In the genomic region with DNA sequence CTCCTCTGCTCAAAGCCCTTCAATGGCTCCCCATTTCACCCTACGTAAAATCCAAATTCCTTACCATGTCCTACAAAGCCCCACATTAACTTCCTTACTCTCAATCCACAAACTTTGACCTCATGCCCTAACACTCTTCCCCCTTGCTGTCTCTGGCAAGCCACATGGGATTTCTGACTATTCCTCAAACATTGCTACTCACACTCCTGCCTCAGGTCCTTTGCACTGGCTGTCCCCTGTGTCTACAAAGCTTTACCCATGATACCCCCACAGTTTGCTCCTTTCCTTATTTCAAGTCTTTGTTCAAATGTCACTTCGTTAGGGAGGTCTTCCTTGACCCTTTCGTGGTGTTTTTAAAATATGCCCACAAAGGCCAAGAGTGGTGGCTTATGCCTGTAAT, we compare ENCODE assay signal across 22 cellular contexts.
"Had no signal": no experiment of that assay in that cellular context is flagged by ENCODE, and none has a peak within 500 bp of the region (broad histone marks: within the 10 kb centered on the region; RNA-seq: fewer than 3 reads in every experiment).

No MANE protein-coding gene starts in this region.

- H3K27ac Mint-ChIP-seq: naive thymus-derived CD4-positive, alpha-beta T cell had no signal

- H3K4me3 Mint-ChIP-seq: naive thymus-derived CD4-positive, alpha-beta T cell had no signal

- H3K36me3 Mint-ChIP-seq: naive thymus-derived CD4-positive, alpha-beta T cell had no signal

- ATAC-seq: gastrocnemius medialis; heart right ventricle; left cardiac atrium; left lung; left ventricle myocardium superior; lower lobe of right lung; naive thymus-derived CD4-positive, alpha-beta T cell had no signal

- H3K4me1 ChIP-seq: gastrocnemius medialis, left lung, lower lobe of right lung had no signal

- H3K27ac ChIP-seq: coronary artery, epithelial cell of prostate, esophagus squamous epithelium, gastrocnemius medialis, heart right ventricle, left lung, lower lobe of right lung had no signal

- H3K9me3 ChIP-seq: esophagus squamous epithelium, gastrocnemius medialis, heart right ventricle, left lung, lower lobe of right lung had no signal

- DNase-seq: effector CD8-positive, alpha-beta T cell; erythroblast; esophagus squamous epithelium; foreskin fibroblast; foreskin melanocyte; gastrocnemius medialis; glutamatergic neuron; head of caudate nucleus; heart right ventricle; hippocampal formation; left cardiac atrium; left lung; left ventricle myocardium superior; lower lobe of right lung; mesendoderm; midbrain; naive thymus-derived CD4-positive, alpha-beta T cell had no signal

- H3K27me3 ChIP-seq: esophagus squamous epithelium, gastrocnemius medialis, heart right ventricle, left lung had no signal

- FAIRE-seq: colon, islet of Langerhans, keratinocyte had no signal

- H3K9me3 Mint-ChIP-seq: naive thymus-derived CD4-positive, alpha-beta T cell had no signal

- H3K4me3 ChIP-seq: coronary artery, esophagus squamous epithelium, gastrocnemius medialis, heart right ventricle, left lung, lower lobe of right lung had no signal

- H3K36me3 ChIP-seq: esophagus squamous epithelium, gastrocnemius medialis, heart right ventricle, left lung, lower lobe of right lung had no signal
